9 cellular contexts compared by ENCODE assay signal in genomic region chr9:113566011-113566711, GRCh38.
DNase-seq lines count a peak whose midpoint lies in the region; ATAC-seq and TF ChIP-seq lines count a peak whose summit lies in the region.
"Had no signal": no experiment of that assay in that cellular context is flagged by ENCODE, and none has a peak within 500 bp of the region (broad histone marks: within the 10 kb centered on the region; RNA-seq: fewer than 3 reads in every experiment).

No MANE protein-coding gene starts in this region.

- H3K27ac ChIP-seq in 22Rv1, result peak overlapping the region; percentile 71

- peak overlapping the region; percentile 72 for H3K4me3 Mint-ChIP-seq in neural crest cell
- H3K4me3 Mint-ChIP-seq: activated CD4-positive, alpha-beta T cell treated with anti-CD3 and anti-CD28 coated beads, Interleukin-2, amount 10 ng/mL, durations not matched to agents 7 days and 5 days had no signal

- H3K4me1 Mint-ChIP-seq in neural crest cell, result peaks cover 39% of the 10 kb centered on the region

- H3K9me3 Mint-ChIP-seq in neural crest cell, result peaks cover 3% of the 10 kb centered on the region
- H3K9me3 Mint-ChIP-seq: activated CD4-positive, alpha-beta T cell treated with anti-CD3 and anti-CD28 coated beads, Interleukin-2, amount 10 ng/mL, durations not matched to agents 7 days and 5 days had no signal

- DNase-seq in M059J (ENCODE audit: low read depth), result peak; percentile 33
- no peak for DNase-seq in epithelial cell of esophagus (ENCODE audit: low read depth)
- DNase-seq in neural crest cell (ENCODE audit: low read depth, low spot score), result no peak
- no peak for DNase-seq in amniotic stem cell (lab: John Stamatoyannopoulos, UW)
- no peak for DNase-seq in HuH-7 (ENCODE audit: low spot score)
- DNase-seq in SHP77 treated with DMSO at 0.1 percent for 48 hours (lab: John Stamatoyannopoulos, UW), result no peak
- DNase-seq: activated CD4-positive, alpha-beta T cell treated with anti-CD3 and anti-CD28 coated beads, Interleukin-2, amount 10 ng/mL, durations not matched to agents 7 days and 5 days had no signal

- ATAC-seq in GM21576 (IDR thresholded peaks at IDR 0.05; ENCODE audit: unreplicated experiment), result no peak

- H3K36me3 Mint-ChIP-seq in neural crest cell (ENCODE audit: low read depth), result peaks cover 3% of the 10 kb centered on the region

- peak overlapping the region; percentile 60 for H3K4me3 ChIP-seq in epithelial cell of esophagus (ENCODE audit: low read length)

- H3K27me3 Mint-ChIP-seq in neural crest cell (ENCODE audit: low read depth), result no peaks in the 10 kb centered on the region
- H3K27me3 Mint-ChIP-seq: activated CD4-positive, alpha-beta T cell treated with anti-CD3 and anti-CD28 coated beads, Interleukin-2, amount 10 ng/mL, durations not matched to agents 7 days and 5 days had no signal

- H3K27ac Mint-ChIP-seq in neural crest cell (ENCODE audit: unreplicated experiment), result peak overlapping the region; percentile 38
- H3K27ac Mint-ChIP-seq: activated CD4-positive, alpha-beta T cell treated with anti-CD3 and anti-CD28 coated beads, Interleukin-2, amount 10 ng/mL, durations not matched to agents 7 days and 5 days had no signal

- no peak for TF ChIP-seq CTCF in 22Rv1 (IDR thresholded peaks at IDR 0.05)
- TF ChIP-seq CTCF in epithelial cell of esophagus (IDR thresholded peaks at IDR 0.05; ENCODE audit: insufficient read depth, low read depth, low read length, missing control alignments), result no peak
- no peak for TF ChIP-seq CTCF in neural crest cell (conservative IDR thresholded peaks at IDR 0.05)
